26 cellular contexts compared by ENCODE assay signal in genomic region chr12:54684636-54685630, GRCh38. TPM values are rescaled to one million over a fixed set of nuclear protein-coding genes. Genes with fewer than 3 reads are reported as not detected.
A peak's percentile ranks its signal among the peaks of the same experiment; 100 is the strongest.
DNase-seq lines count a peak whose midpoint lies in the region; ATAC-seq and TF ChIP-seq lines count a peak whose summit lies in the region.
"Had no signal": no experiment of that assay in that cellular context is flagged by ENCODE, and none has a peak within 500 bp of the region (broad histone marks: within the 10 kb centered on the region; RNA-seq: fewer than 3 reads in every experiment).

No MANE protein-coding gene starts in this region.

- H3K27ac ChIP-seq in 22Rv1 (peak overlapping the region; percentile 29; the same call in 1 of the 2 replicates), HUES48 (ENCODE audit: low read depth, low read length) (peak overlapping the region; percentile 90), right lobe of liver (peak overlapping the region in 2 of 3 donors; percentile 39 to 68), esophagus muscularis mucosa (replicated peaks in 1 of 4) (no peak overlapping the region)

- H3K4me1 Mint-ChIP-seq in T-cell, result peaks cover 0 to 6% (median 0%) of the 10 kb centered on the region in 3 donors
- H3K4me1 Mint-ChIP-seq: activated naive CD4-positive, alpha-beta T cell treated with anti-CD3 and anti-CD28 coated beads, Interleukin-2, amount 50 U/mL, for 24 hours; activated T-helper 17 cell treated with anti-CD3 and anti-CD28 coated beads, Interleukin-2, amount 50 U/mL, for 72 hours; naive B cell; stimulated activated memory B cell treated with anti-CD40 and anti-IgM and Interleukin-4, amounts not matched to agents 10 μg/mL and 1 μg/mL and 100 μg/mL, for 72 hours had no signal

- H3K27ac Mint-ChIP-seq in T-cell, result no peak overlapping the region
- H3K27ac Mint-ChIP-seq: activated naive CD4-positive, alpha-beta T cell treated with anti-CD3 and anti-CD28 coated beads, Interleukin-2, amount 50 U/mL, for 24 hours; activated T-helper 17 cell treated with anti-CD3 and anti-CD28 coated beads, Interleukin-2, amount 50 U/mL, for 72 hours; naive B cell; stimulated activated memory B cell treated with anti-CD40 and anti-IgM and Interleukin-4, amounts not matched to agents 10 μg/mL and 1 μg/mL and 100 μg/mL, for 72 hours had no signal

- H3K9me3 ChIP-seq in HUES48 (ENCODE audit: control insufficient read depth, insufficient read depth, low read length) (peaks cover 4% of the 10 kb centered on the region; the same call in 1 of the 2 replicates), NT2/D1 (ENCODE audit: insufficient read depth, low read length) (peaks cover 13% of the 10 kb centered on the region; the same call in 1 of the 2 replicates), right lobe of liver (no peaks in the 10 kb centered on the region), esophagus muscularis mucosa (no peaks in the 10 kb centered on the region)
- H3K9me3 ChIP-seq: SK-N-SH had no signal

- POLR2A ChIA-PET in T-cell (lab: Charles Lee), result no interaction called here

- H3K36me3 Mint-ChIP-seq in T-cell, result no peaks in the 10 kb centered on the region
- H3K36me3 Mint-ChIP-seq: stimulated activated memory B cell treated with anti-CD40 and anti-IgM and Interleukin-4, amounts not matched to agents 10 μg/mL and 1 μg/mL and 100 μg/mL, for 72 hours had no signal

- peaks cover 49% of the 10 kb centered on the region for H3K4me1 ChIP-seq in HUES48 (ENCODE audit: control insufficient read depth, insufficient read depth, low read length)
- peaks cover 13% of the 10 kb centered on the region for H3K4me1 ChIP-seq in NT2/D1 (ENCODE audit: insufficient read depth, insufficient read length)
- peaks cover 0 to 39% (median 13%) of the 10 kb centered on the region in 4 donors for H3K4me1 ChIP-seq in right lobe of liver
- H3K4me1 ChIP-seq in esophagus muscularis mucosa, result no peaks in the 10 kb centered on the region

- H3K4me3 ChIP-seq in HUES48 (ENCODE audit: low read depth, low read length), result no peak overlapping the region
- no peak overlapping the region for H3K4me3 ChIP-seq in NT2/D1 (ENCODE audit: insufficient read length, low read depth)
- no peak overlapping the region for H3K4me3 ChIP-seq in right lobe of liver
- no peak overlapping the region for H3K4me3 ChIP-seq in esophagus muscularis mucosa
- H3K4me3 ChIP-seq: GM12878 had no signal

- H3K9ac ChIP-seq in HUES48 (ENCODE audit: low read depth, low read length), result no peak overlapping the region
- H3K9ac ChIP-seq in NT2/D1 (ENCODE audit: insufficient read length, low read depth), result peak overlapping the region; percentile 51
- H3K9ac ChIP-seq: SK-N-SH had no signal

- no peak for TF ChIP-seq POLR2A in right lobe of liver (IDR thresholded peaks at IDR 0.05)
- no peak for TF ChIP-seq POLR2A in esophagus muscularis mucosa (IDR thresholded peaks at IDR 0.05; ENCODE audit: low read depth)

- peaks cover 4% of the 10 kb centered on the region; the same call in 1 of the 2 replicates for H3K27me3 ChIP-seq in HUES48 (ENCODE audit: control insufficient read depth, insufficient read depth, low read length)
- no peaks in the 10 kb centered on the region for H3K27me3 ChIP-seq in NT2/D1 (ENCODE audit: insufficient read depth, insufficient read length)
- H3K27me3 ChIP-seq in right lobe of liver, result no peaks in the 10 kb centered on the region
- peaks cover 0 to 57% (median 0%) of the 10 kb centered on the region in 4 donors for H3K27me3 ChIP-seq in esophagus muscularis mucosa

- TF ChIP-seq EP300 in esophagus muscularis mucosa (IDR thresholded peaks at IDR 0.05), result no peak

- 32% methylated on average over 10 of the region's 12 CpGs for WGBS in right lobe of liver (ENCODE audit: insufficient coverage, low coverage, low lambda C conversion rate, missing lambda C conversion rate)
- WGBS in esophagus muscularis mucosa, result 72% methylated on average over 12 of the region's 12 CpGs

- H3K9me3 Mint-ChIP-seq in T-cell, result no peaks in the 10 kb centered on the region
- H3K9me3 Mint-ChIP-seq: activated naive CD4-positive, alpha-beta T cell treated with anti-CD3 and anti-CD28 coated beads, Interleukin-2, amount 50 U/mL, for 24 hours; activated T-helper 17 cell treated with anti-CD3 and anti-CD28 coated beads, Interleukin-2, amount 50 U/mL, for 72 hours had no signal

- peak; percentile 69 to 83 (median 74) for ATAC-seq in right lobe of liver
- ATAC-seq in T-cell (replicated peaks in 1 of 4), result no peak
- ATAC-seq: activated T-helper 17 cell treated with anti-CD3 and anti-CD28 coated beads, Interleukin-2, amount 50 U/mL, for 72 hours; GM12878; stimulated activated memory B cell treated with anti-CD40 and anti-IgM and Interleukin-4, amounts not matched to agents 10 μg/mL and 1 μg/mL and 100 μg/mL, for 72 hours had no signal

- H3K27me3 Mint-ChIP-seq in T-cell, result peaks cover 63% of the 10 kb centered on the region in 2 donors

- TF ChIP-seq CTCF in 22Rv1 (IDR thresholded peaks at IDR 0.05) (no peak), right lobe of liver (IDR thresholded peaks at IDR 0.05) (no peak), esophagus muscularis mucosa (IDR thresholded peaks at IDR 0.05) (no peak)

- CTCF ChIA-PET in T-cell (lab: Charles Lee), result no interaction called here

- DNase-seq in NT2/D1 (ENCODE audit: low read depth, low spot score) (peak; percentile 25), right lobe of liver (peak; percentile 52 to 80 (median 64)), islet precursor cell (no peak), NCI-H774 (lab: John Stamatoyannopoulos, UW) (no peak), esophagus muscularis mucosa (ENCODE audit: extremely low spot score) (no peak), T-cell (no peak)
- DNase-seq: activated CD4-positive, alpha-beta T cell treated with anti-CD3 and anti-CD28 coated beads, Interleukin-2, amount 50 U/mL, for 4 hours; activated CD8-positive, alpha-beta memory T cell treated with anti-CD3 and anti-CD28 coated beads, Interleukin-2, amount 50 U/mL, for 4 hours; cortex of kidney; HCEC 1CT; naive B cell; NCI-H524; SK-N-SH; stimulated activated CD4-positive, alpha-beta T cell treated with anti-CD3 and anti-CD28 coated beads, Interleukin-4, amount 100 ng/mL, for 1 hour had no signal

- no peak overlapping the region for H3K4me3 Mint-ChIP-seq in T-cell
- H3K4me3 Mint-ChIP-seq: activated naive CD4-positive, alpha-beta T cell treated with anti-CD3 and anti-CD28 coated beads, Interleukin-2, amount 50 U/mL, for 24 hours; activated T-helper 17 cell treated with anti-CD3 and anti-CD28 coated beads, Interleukin-2, amount 50 U/mL, for 72 hours; naive B cell; stimulated activated memory B cell treated with anti-CD40 and anti-IgM and Interleukin-4, amounts not matched to agents 10 μg/mL and 1 μg/mL and 100 μg/mL, for 72 hours had no signal

- H3K36me3 ChIP-seq in HUES48 (ENCODE audit: control insufficient read depth, insufficient read depth, low read length), result no peaks in the 10 kb centered on the region
- no peaks in the 10 kb centered on the region for H3K36me3 ChIP-seq in NT2/D1 (ENCODE audit: insufficient read depth, insufficient read length, low read length)
- H3K36me3 ChIP-seq in right lobe of liver, result no peaks in the 10 kb centered on the region
- H3K36me3 ChIP-seq in esophagus muscularis mucosa, result no peaks in the 10 kb centered on the region

- intact Hi-C loops in right lobe of liver (cut with DNase I), result no loop called here
- intact Hi-C loops in esophagus muscularis mucosa (cut with DNase I), result no loop called here

RNA-seq across cellular contexts. Expression of gene DCD, which starts 36.8 kb away (rescaled TPM):
- total RNA-seq in right lobe of liver (not detected), esophagus muscularis mucosa (not detected), T-cell (not detected)
- total RNA-seq: activated T-helper 17 cell treated with anti-CD3 and anti-CD28 coated beads, Interleukin-2, amount 50 U/mL, for 72 hours; cardiac septum; glomerular endothelial cell; GM12878; LHCN-M2; osteoblast; T-helper 2 cell treated with Interferon-gamma antibody and Interleukin-4, amounts not matched to agents 100 ng/mL and 5 ng/mL, for 36 hours; temporal lobe had no signal

RNA-seq across cellular contexts. Expression of gene LACRT, which starts 50.2 kb away (rescaled TPM):
- total RNA-seq in right lobe of liver (not detected), esophagus muscularis mucosa (not detected), T-cell (not detected)
- total RNA-seq: activated T-helper 17 cell treated with anti-CD3 and anti-CD28 coated beads, Interleukin-2, amount 50 U/mL, for 72 hours; cardiac septum; glomerular endothelial cell; GM12878; LHCN-M2; osteoblast; T-helper 2 cell treated with Interferon-gamma antibody and Interleukin-4, amounts not matched to agents 100 ng/mL and 5 ng/mL, for 36 hours; temporal lobe had no signal

Comparison
In these comparisons a context has a peak if more than half of its experiments do, and no peak if none do; other contexts are left out.
1. H3K27ac ChIP-seq: peak in 22Rv1 (single experiment), HUES48 (single experiment) and right lobe of liver (2 of 3); none in esophagus muscularis mucosa (0 of 4).
2. DNase-seq: peak in NT2/D1 (single experiment) and right lobe of liver (3 of 3); none in islet precursor cell (single experiment), NCI-H774 (single experiment), esophagus muscularis mucosa (single experiment) and T-cell (0 of 34).
3. ATAC-seq: peak in right lobe of liver (4 of 4); none in T-cell (0 of 4).